In genomic region chr6:5671162-5671561, GRCh38 we compare ENCODE assay signal across 8 cellular contexts.
DNase-seq lines count a peak whose midpoint lies in the region; ATAC-seq and TF ChIP-seq lines count a peak whose summit lies in the region.

No MANE protein-coding gene starts in this region.

- H3K4me1 Mint-ChIP-seq in activated T-cell treated with anti-CD3 and anti-CD28 coated beads, Interleukin-2, amount 50 U/mL, for 4 hours (ENCODE audit: low read depth), result peaks cover 47% of the 10 kb centered on the region

- H3K36me3 ChIP-seq in neutrophil (no peaks in the 10 kb centered on the region), brain microvascular endothelial cell (replicated peaks) (no peaks in the 10 kb centered on the region)

- H3K27me3 ChIP-seq in neutrophil (no peaks in the 10 kb centered on the region), brain microvascular endothelial cell (replicated peaks) (no peaks in the 10 kb centered on the region)

- H3K9me3 ChIP-seq in neutrophil, result no peaks in the 10 kb centered on the region

- TF ChIP-seq CTCF in neutrophil (IDR thresholded peaks at IDR 0.05), result no peak
- TF ChIP-seq CTCF in brain microvascular endothelial cell (IDR thresholded peaks at IDR 0.05; ENCODE audit: low read depth, low read length, missing control alignments), result no peak

- in situ Hi-C loops in brain microvascular endothelial cell (cut with HindIII; ENCODE audit: low pct_ligation_motif_present, low sequenced_read_pairs), result no loop called here

- ATAC-seq in activated T-cell treated with anti-CD3 and anti-CD28 coated beads, Interleukin-2, amount 50 U/mL, for 4 hours, result peak; percentile 57 to 70
- no peak for ATAC-seq in HG02973 (IDR thresholded peaks at IDR 0.05; ENCODE audit: unreplicated experiment)

- no peak overlapping the region for H3K4me3 ChIP-seq in neutrophil (ENCODE audit: low read depth in 1 of 2, low read length in 1 of 2)
- H3K4me3 ChIP-seq in brain microvascular endothelial cell (ENCODE audit: low read depth, low read length), result no peak overlapping the region

- H3K27ac ChIP-seq in neutrophil, result peak overlapping the region; percentile 75
- no peak overlapping the region for H3K27ac ChIP-seq in brain microvascular endothelial cell

- H3K27me3 Mint-ChIP-seq in activated T-cell treated with anti-CD3 and anti-CD28 coated beads, Interleukin-2, amount 50 U/mL, for 4 hours (ENCODE audit: low read depth), result no peaks in the 10 kb centered on the region

- peaks cover 2% of the 10 kb centered on the region for H3K36me3 Mint-ChIP-seq in activated T-cell treated with anti-CD3 and anti-CD28 coated beads, Interleukin-2, amount 50 U/mL, for 4 hours (ENCODE audit: insufficient read depth)

- H3K4me3 Mint-ChIP-seq in activated T-cell treated with anti-CD3 and anti-CD28 coated beads, Interleukin-2, amount 50 U/mL, for 4 hours, result peak overlapping the region; percentile 32

- H3K9me3 Mint-ChIP-seq in activated T-cell treated with anti-CD3 and anti-CD28 coated beads, Interleukin-2, amount 50 U/mL, for 4 hours, result no peaks in the 10 kb centered on the region

- H3K4me1 ChIP-seq in neutrophil (ENCODE audit: control insufficient read depth in 1 of 2, insufficient read depth in 1 of 2, low read depth in 1 of 2, low read length in 1 of 2), result peaks cover 11 to 14% of the 10 kb centered on the region in 2 experiments

- DNase-seq in activated T-cell treated with anti-CD3 and anti-CD28 coated beads, Interleukin-2, amount 50 U/mL, for 4 hours, result no peak
- no peak for DNase-seq in activated T-cell treated with anti-CD3 and anti-CD28 coated beads for 4 hours
- peak; percentile 90 for DNase-seq in NCI-H82 (lab: John Stamatoyannopoulos, UW)
- peak; percentile 18 for DNase-seq in dermis blood vessel endothelial cell
- no peak for DNase-seq in brain microvascular endothelial cell
- no peak for DNase-seq in NCI-H2171 (lab: John Stamatoyannopoulos, UW)

Comparison
In these comparisons a context has a peak if more than half of its experiments do, and no peak if none do; other contexts are left out.
1. DNase-seq: peak in NCI-H82 (single experiment) and dermis blood vessel endothelial cell (single experiment); none in activated T-cell treated with anti-CD3 and anti-CD28 coated beads, Interleukin-2, amount 50 U/mL, for 4 hours (single experiment), activated T-cell treated with anti-CD3 and anti-CD28 coated beads for 4 hours (single experiment), brain microvascular endothelial cell (single experiment) and NCI-H2171 (single experiment).